Comparison of ENCODE assay signal across 11 cellular contexts in the genomic region with DNA sequence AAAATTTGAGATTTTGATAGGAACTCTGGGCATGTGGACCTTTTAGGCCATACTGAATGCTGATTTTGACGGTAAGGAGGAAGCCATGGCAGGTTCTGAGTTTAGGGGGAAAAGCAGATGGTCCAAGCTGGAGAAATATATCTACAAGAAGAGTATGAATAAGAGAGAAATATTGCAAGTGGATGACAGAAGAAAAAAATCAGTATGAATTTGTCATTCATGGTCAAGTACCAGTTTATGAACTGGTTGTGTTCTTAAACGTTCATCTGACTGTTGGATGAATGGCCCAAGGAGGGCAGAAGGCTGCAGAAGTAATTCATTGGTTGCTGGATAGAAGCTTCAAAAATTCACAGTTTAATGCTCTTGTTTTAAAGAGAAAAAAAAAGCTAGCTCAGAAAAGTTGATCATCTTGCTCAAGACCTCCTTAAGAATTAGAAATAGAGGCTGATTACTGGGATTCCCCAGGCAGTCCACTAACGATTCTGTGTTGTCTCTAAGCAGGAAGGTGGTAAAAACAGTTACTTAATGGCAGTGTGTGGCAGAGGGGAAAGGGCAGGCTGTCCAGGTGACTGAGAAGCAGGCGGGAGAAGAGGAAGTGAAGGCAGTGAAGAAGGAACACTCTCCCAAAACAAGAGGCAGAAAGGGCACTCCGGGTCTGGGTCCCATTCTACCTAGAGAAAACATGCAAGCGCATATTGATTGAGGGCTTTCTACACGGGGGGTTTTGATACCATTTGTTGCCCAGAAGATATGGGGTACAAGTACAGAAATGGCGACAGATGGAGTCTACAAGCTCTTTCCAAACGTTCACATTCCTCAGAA. TPM values are rescaled to one million over a fixed set of nuclear protein-coding genes. Genes with fewer than 3 reads are reported as not detected.
A peak's percentile ranks its signal among the peaks of the same experiment; 100 is the strongest.
DNase-seq lines count a peak whose midpoint lies in the region; ATAC-seq and TF ChIP-seq lines count a peak whose summit lies in the region.
"Had no signal": no experiment of that assay in that cellular context is flagged by ENCODE, and none has a peak within 500 bp of the region (broad histone marks: within the 10 kb centered on the region; RNA-seq: fewer than 3 reads in every experiment).

No MANE protein-coding gene starts in this region.

- no peaks in the 10 kb centered on the region for H3F3A ChIP-seq in smooth muscle cell (ENCODE audit: low read depth)

- peaks cover 2% of the 10 kb centered on the region for H3K36me3 Mint-ChIP-seq in activated T-cell treated with anti-CD3 and anti-CD28 coated beads, Interleukin-2, amount 50 U/mL, for 4 hours (ENCODE audit: insufficient read depth)
- peaks cover 2% of the 10 kb centered on the region for H3K36me3 Mint-ChIP-seq in IgD-negative memory B cell
- H3K36me3 Mint-ChIP-seq in activated naive CD8-positive, alpha-beta T cell treated with anti-CD3 and anti-CD28 coated beads, Interleukin-2, amount 50 U/mL, for 24 hours (ENCODE audit: low read depth), result peaks cover 2% of the 10 kb centered on the region
- no peaks in the 10 kb centered on the region for H3K36me3 Mint-ChIP-seq in osteocyte (ENCODE audit: unreplicated experiment)
- peaks cover 5% of the 10 kb centered on the region for H3K36me3 Mint-ChIP-seq in endothelial cell (ENCODE audit: low read depth, unreplicated experiment)
- peaks cover 14% of the 10 kb centered on the region for H3K36me3 Mint-ChIP-seq in Calu3 (ENCODE audit: insufficient read depth, unreplicated experiment)

- H3K27me3 Mint-ChIP-seq in activated T-cell treated with anti-CD3 and anti-CD28 coated beads, Interleukin-2, amount 50 U/mL, for 4 hours (ENCODE audit: low read depth), result no peaks in the 10 kb centered on the region
- H3K27me3 Mint-ChIP-seq in IgD-negative memory B cell (no peaks in the 10 kb centered on the region), osteocyte (ENCODE audit: unreplicated experiment) (peaks cover 23% of the 10 kb centered on the region), endothelial cell (ENCODE audit: unreplicated experiment) (peaks cover 10% of the 10 kb centered on the region), Calu3 (ENCODE audit: unreplicated experiment) (peaks cover 27% of the 10 kb centered on the region)
- H3K27me3 Mint-ChIP-seq in activated naive CD8-positive, alpha-beta T cell treated with anti-CD3 and anti-CD28 coated beads, Interleukin-2, amount 50 U/mL, for 24 hours, result no peaks in the 10 kb centered on the region

- 80% methylated on average over 9 of the region's 9 CpGs for WGBS in smooth muscle cell (ENCODE audit: low lambda C conversion rate)

- no peak overlapping the region for H2AFZ ChIP-seq in smooth muscle cell (ENCODE audit: low read depth)

- peak overlapping the region; percentile 39 for H3K4me3 Mint-ChIP-seq in activated T-cell treated with anti-CD3 and anti-CD28 coated beads, Interleukin-2, amount 50 U/mL, for 4 hours
- H3K4me3 Mint-ChIP-seq in IgD-negative memory B cell (peak overlapping the region; percentile 79 to 89 (median 88)), osteocyte (ENCODE audit: unreplicated experiment) (peak overlapping the region; percentile 27), endothelial cell (ENCODE audit: unreplicated experiment) (no peak overlapping the region), Calu3 (ENCODE audit: low read depth, unreplicated experiment) (no peak overlapping the region)
- peak overlapping the region; percentile 2 for H3K4me3 Mint-ChIP-seq in activated naive CD8-positive, alpha-beta T cell treated with anti-CD3 and anti-CD28 coated beads, Interleukin-2, amount 50 U/mL, for 24 hours

- no peak overlapping the region for H3K4me2 ChIP-seq in smooth muscle cell

- BruUV-seq in Calu3 (replicated peaks; lab: Mats Ljungman, UMichigan), result no TSS peak

- CTCF ChIA-PET in Calu3 (lab: Charles Lee), result interaction anchor here (0.7 kb wide), 1 partner anchor 26 kb away, joined by 4 read pairs; no protein-coding TSS in a partner anchor

- H3K79me2 ChIP-seq in smooth muscle cell (ENCODE audit: low read depth), result peaks cover 11% of the 10 kb centered on the region

- peak overlapping the region; percentile 93 to 99 (median 94) for H3K27ac Mint-ChIP-seq in IgD-negative memory B cell
- peak overlapping the region; percentile 44 for H3K27ac Mint-ChIP-seq in activated naive CD8-positive, alpha-beta T cell treated with anti-CD3 and anti-CD28 coated beads, Interleukin-2, amount 50 U/mL, for 24 hours
- no peak overlapping the region for H3K27ac Mint-ChIP-seq in osteocyte (ENCODE audit: unreplicated experiment)
- no peak overlapping the region for H3K27ac Mint-ChIP-seq in endothelial cell (ENCODE audit: unreplicated experiment)
- H3K27ac Mint-ChIP-seq in Calu3 (ENCODE audit: unreplicated experiment), result no peak overlapping the region

- H4K20me1 ChIP-seq in smooth muscle cell (ENCODE audit: low read depth), result no peaks in the 10 kb centered on the region

- H3K4me3 ChIP-seq in smooth muscle cell, result no peak overlapping the region
- H3K4me3 ChIP-seq: body of pancreas had no signal

- H3K4me1 ChIP-seq in smooth muscle cell (ENCODE audit: low read depth), result no peaks in the 10 kb centered on the region

- H3K36me3 ChIP-seq in smooth muscle cell (ENCODE audit: low read depth), result no peaks in the 10 kb centered on the region

- no peaks in the 10 kb centered on the region for H3K9me3 Mint-ChIP-seq in activated T-cell treated with anti-CD3 and anti-CD28 coated beads, Interleukin-2, amount 50 U/mL, for 4 hours
- no peaks in the 10 kb centered on the region for H3K9me3 Mint-ChIP-seq in IgD-negative memory B cell
- no peaks in the 10 kb centered on the region for H3K9me3 Mint-ChIP-seq in activated naive CD8-positive, alpha-beta T cell treated with anti-CD3 and anti-CD28 coated beads, Interleukin-2, amount 50 U/mL, for 24 hours
- H3K9me3 Mint-ChIP-seq in osteocyte (ENCODE audit: unreplicated experiment), result no peaks in the 10 kb centered on the region
- peaks cover 8% of the 10 kb centered on the region for H3K9me3 Mint-ChIP-seq in endothelial cell (ENCODE audit: unreplicated experiment)
- H3K9me3 Mint-ChIP-seq in Calu3 (ENCODE audit: low read depth, unreplicated experiment), result peaks cover 8% of the 10 kb centered on the region

- no peak for ATAC-seq in activated T-cell treated with anti-CD3 and anti-CD28 coated beads, Interleukin-2, amount 50 U/mL, for 4 hours
- ATAC-seq in activated naive CD8-positive, alpha-beta T cell treated with anti-CD3 and anti-CD28 coated beads, Interleukin-2, amount 50 U/mL, for 24 hours, result no peak

- H3K4me1 Mint-ChIP-seq in activated T-cell treated with anti-CD3 and anti-CD28 coated beads, Interleukin-2, amount 50 U/mL, for 4 hours (ENCODE audit: low read depth), result peaks cover 60% of the 10 kb centered on the region
- H3K4me1 Mint-ChIP-seq in IgD-negative memory B cell (peaks cover 58 to 72% (median 69%) of the 10 kb centered on the region in 3 donors), osteocyte (ENCODE audit: unreplicated experiment) (peaks cover 14% of the 10 kb centered on the region), endothelial cell (ENCODE audit: unreplicated experiment) (peaks cover 11% of the 10 kb centered on the region), Calu3 (ENCODE audit: low read depth, unreplicated experiment) (no peaks in the 10 kb centered on the region)
- H3K4me1 Mint-ChIP-seq in activated naive CD8-positive, alpha-beta T cell treated with anti-CD3 and anti-CD28 coated beads, Interleukin-2, amount 50 U/mL, for 24 hours, result peaks cover 71% of the 10 kb centered on the region

- intact Hi-C loops in Calu3 (cut with micrococcal nuclease; ENCODE audit: unreplicated experiment), result no loop called here

- TF ChIP-seq CTCF in osteocyte (IDR thresholded peaks at IDR 0.05) (no peak), endothelial cell (IDR thresholded peaks at IDR 0.05; ENCODE audit: unreplicated experiment) (no peak), Calu3 (IDR thresholded peaks at IDR 0.05; ENCODE audit: unreplicated experiment) (no peak), smooth muscle cell (IDR thresholded peaks at IDR 0.05; ENCODE audit: borderline replicate concordance, insufficient read depth, poor library complexity, severe bottlenecking) (no peak)

- H3K27ac ChIP-seq in smooth muscle cell (ENCODE audit: low read depth), result no peak overlapping the region

- H3K27me3 ChIP-seq in smooth muscle cell (ENCODE audit: low read depth), result no peaks in the 10 kb centered on the region
- H3K27me3 ChIP-seq: body of pancreas had no signal

- no peak overlapping the region for H3K9ac ChIP-seq in smooth muscle cell (ENCODE audit: low read depth)

- no peaks in the 10 kb centered on the region for H3K9me3 ChIP-seq in smooth muscle cell (replicated peaks; ENCODE audit: low read depth)
- H3K9me3 ChIP-seq: body of pancreas had no signal

- no peak for DNase-seq in activated T-cell treated with anti-CD3 and anti-CD28 coated beads, Interleukin-2, amount 50 U/mL, for 4 hours
- no peak for DNase-seq in activated T-cell treated with anti-CD3 and anti-CD28 coated beads for 4 hours
- DNase-seq in activated naive CD8-positive, alpha-beta T cell treated with anti-CD3 and anti-CD28 coated beads, Interleukin-2, amount 50 U/mL, for 24 hours, result no peak
- peak; percentile 75 for DNase-seq in osteocyte (ENCODE audit: extremely low spot score, unreplicated experiment)
- DNase-seq in endothelial cell (ENCODE audit: low spot score), result no peak
- no peak for DNase-seq in Calu3
- no peak for DNase-seq in smooth muscle cell (lab: John Stamatoyannopoulos, UW; ENCODE audit: unreplicated experiment)
- DNase-seq: GF-D8, NCI-H82 had no signal

RNA-seq across cellular contexts. Expression of gene DUSP22, which starts 2.0 kb away (rescaled TPM):
- total RNA-seq in activated T-cell treated with anti-CD3 and anti-CD28 coated beads, Interleukin-2, amount 50 U/mL, for 4 hours, result 10 to 100 TPM; 27.5 to 32.5 (median 30.9) TPM
- polyA plus RNA-seq in IgD-negative memory B cell, result 126 TPM
- 27.4 and 29.7 TPM in 2 replicates for total RNA-seq in osteocyte
- 57.3 TPM for total RNA-seq in endothelial cell (ENCODE audit: unreplicated experiment)
- 14.2 and 14.7 TPM in 2 replicates for total RNA-seq in Calu3 (2022)
- 15.7 and 19.1 TPM in 2 replicates for total RNA-seq in smooth muscle cell
- 16.3 and 17.2 TPM in 2 replicates for polyA plus RNA-seq in smooth muscle cell

Comparison
In these comparisons a context has a peak if more than half of its experiments do, and no peak if none do; other contexts are left out.
1. H3K4me3 Mint-ChIP-seq: peak in activated T-cell treated with anti-CD3 and anti-CD28 coated beads, Interleukin-2, amount 50 U/mL, for 4 hours (single experiment), IgD-negative memory B cell (4 of 4), activated naive CD8-positive, alpha-beta T cell treated with anti-CD3 and anti-CD28 coated beads, Interleukin-2, amount 50 U/mL, for 24 hours (single experiment) and osteocyte (single experiment); none in endothelial cell (single experiment) and Calu3 (single experiment).
2. H3K27ac Mint-ChIP-seq: peak in IgD-negative memory B cell (3 of 3) and activated naive CD8-positive, alpha-beta T cell treated with anti-CD3 and anti-CD28 coated beads, Interleukin-2, amount 50 U/mL, for 24 hours (single experiment); none in osteocyte (single experiment), endothelial cell (single experiment) and Calu3 (single experiment).